In genomic region chr12:108479364-108480070, GRCh38 we compare ENCODE assay signal across 16 cellular contexts. TPM values are rescaled to one million over a fixed set of nuclear protein-coding genes. Genes with fewer than 3 reads are reported as not detected.
DNase-seq lines count a peak whose midpoint lies in the region; ATAC-seq, FAIRE-seq and TF ChIP-seq lines count a peak whose summit lies in the region.
"Had no signal": no experiment of that assay in that cellular context is flagged by ENCODE, and none has a peak within 500 bp of the region (broad histone marks: within the 10 kb centered on the region; RNA-seq: fewer than 3 reads in every experiment).

No MANE protein-coding gene starts in this region.

- TF ChIP-seq EP300 in GM12878 (IDR thresholded peaks at IDR 0.05; ENCODE audit: borderline replicate concordance in 1 of 2, control insufficient read depth in 1 of 2, low read depth in 2 of 2, low read length in 2 of 2) = no peak

- intact Hi-C loops in GM12878 (cut with micrococcal nuclease; ENCODE audit: unreplicated experiment) = no loop called here

- no peak for TF ChIP-seq CTCF in GM12865 (IDR thresholded peaks at IDR 0.05; ENCODE audit: insufficient read depth, low read depth, low read length, missing control alignments)
- no peak for TF ChIP-seq CTCF in GM12878 (IDR thresholded peaks at IDR 0.05 in 2 of 3, conservative IDR thresholded peaks at IDR 0.05 in 1 of 3; ENCODE audit: control insufficient read depth in 2 of 3, extremely low read depth in 1 of 3, insufficient read depth in 1 of 3, low read depth in 3 of 3, low read length in 3 of 3)
- TF ChIP-seq CTCF in smooth muscle cell (IDR thresholded peaks at IDR 0.05; ENCODE audit: borderline replicate concordance, insufficient read depth, poor library complexity, severe bottlenecking) = no peak
- no peak for TF ChIP-seq CTCF in nephron progenitor cell (IDR thresholded peaks at IDR 0.05)

- H3K9me3 ChIP-seq in GM12878 (replicated peaks; ENCODE audit: control insufficient read depth, insufficient read depth, low read length) (no peaks in the 10 kb centered on the region; the same call in 2 of the 3 replicates), smooth muscle cell (replicated peaks; ENCODE audit: low read depth) (no peaks in the 10 kb centered on the region)

- peak; percentile 29 for DNase-seq in GM12865 (ENCODE audit: low read depth)
- DNase-seq in M059J (ENCODE audit: low read depth) = peak; percentile 27
- no peak for DNase-seq in GM12878 (ENCODE audit: low read depth, low spot score)
- no peak for DNase-seq in smooth muscle cell (lab: John Stamatoyannopoulos, UW; ENCODE audit: unreplicated experiment)
- no peak for DNase-seq in urothelium cell line (ENCODE audit: low spot score)
- DNase-seq in nephron progenitor cell = no peak
- DNase-seq: CD8-positive, alpha-beta T cell; DMS79 treated with DMSO at 0.1 percent for 48 hours; H9; NCI-H146; NCI-H2107; NCI-H748 treated with DMSO at 0.1 percent for 48 hours; SHP77 treated with DMSO at 0.1 percent for 48 hours had no signal

- no peak for TF ChIP-seq RAD21 in GM12878 (IDR thresholded peaks at IDR 0.05; ENCODE audit: insufficient read depth, low read depth, low read length)

- H3K79me2 ChIP-seq in GM12878 (ENCODE audit: control insufficient read depth, insufficient read depth, low read length) (no peaks in the 10 kb centered on the region), smooth muscle cell (ENCODE audit: low read depth) (no peaks in the 10 kb centered on the region)

- H3K4me1 Mint-ChIP-seq in nephron progenitor cell = peaks cover 29% of the 10 kb centered on the region
- H3K4me1 Mint-ChIP-seq: IgD-negative memory B cell had no signal

- peak; percentile 45 for ATAC-seq in GM12878
- no peak for ATAC-seq in HG02571 (IDR thresholded peaks at IDR 0.05; ENCODE audit: unreplicated experiment)
- ATAC-seq: CD8-positive, alpha-beta T cell had no signal

- in situ Hi-C loops in GM12878 (cut with MboI) = no loop called here

- H3K27ac ChIP-seq in GM12878 (ENCODE audit: control insufficient read depth, insufficient read depth) (no peak overlapping the region), smooth muscle cell (ENCODE audit: low read depth) (no peak overlapping the region)

- H3K4me2 ChIP-seq in GM12878 (ENCODE audit: control insufficient read depth, insufficient read depth) = no peak overlapping the region
- peak overlapping the region; percentile 31 for H3K4me2 ChIP-seq in smooth muscle cell

- CTCF ChIA-PET in GM12878 (lab: Yijun Ruan, JAX) = no interaction called here

- BruUV-seq in GM12878 (replicated peaks; lab: Mats Ljungman, UMichigan) = no TSS peak

- no peaks in the 10 kb centered on the region for H3K36me3 Mint-ChIP-seq in nephron progenitor cell (ENCODE audit: low read depth)
- H3K36me3 Mint-ChIP-seq: CD8-positive, alpha-beta T cell; IgD-negative memory B cell had no signal

- RAD21 ChIA-PET in GM12878 (lab: Charles Lee; ENCODE audit: unreplicated experiment) = no interaction called here

- H3K9ac ChIP-seq in GM12878 (ENCODE audit: control insufficient read depth, insufficient read depth, low read length) (no peak overlapping the region), smooth muscle cell (ENCODE audit: low read depth) (no peak overlapping the region)

- POLR2A ChIA-PET in GM12878 (lab: Charles Lee) = no interaction called here

- H2AFZ ChIP-seq in GM12878 (ENCODE audit: control insufficient read depth, low read depth, low read length) (no peak overlapping the region), smooth muscle cell (ENCODE audit: low read depth) (no peak overlapping the region)

- peaks cover 9% of the 10 kb centered on the region for H3K27me3 Mint-ChIP-seq in nephron progenitor cell (ENCODE audit: low read depth, poor library complexity)

- H3F3A ChIP-seq in smooth muscle cell (ENCODE audit: low read depth) = peaks cover 2% of the 10 kb centered on the region

- H3K27me3 ChIP-seq in GM12878 (replicated peaks in 1 of 2; ENCODE audit: control insufficient read depth in 2 of 2, insufficient read depth in 2 of 2, low read length in 1 of 2) = no peaks in the 10 kb centered on the region
- H3K27me3 ChIP-seq in smooth muscle cell (ENCODE audit: low read depth) = no peaks in the 10 kb centered on the region

- TF ChIP-seq POLR2A in GM12878 (IDR thresholded peaks at IDR 0.05; ENCODE audit: low read depth, low read length) = no peak

- WGBS in GM12878 (ENCODE audit: insufficient coverage, insufficient replicate concordance, low lambda C conversion rate, missing lambda C conversion rate) = 9% methylated on average over 6 of the region's 6 CpGs
- 66% methylated on average over 6 of the region's 6 CpGs for WGBS in smooth muscle cell (ENCODE audit: low lambda C conversion rate)

- H3K9me3 Mint-ChIP-seq in nephron progenitor cell = no peaks in the 10 kb centered on the region
- H3K9me3 Mint-ChIP-seq: CD8-positive, alpha-beta T cell; H9 had no signal

- SMC1A ChIA-PET in GM12878 (lab: Charles Lee; ENCODE audit: uncharacterized antibody, unreplicated experiment) = no interaction called here

- no peak overlapping the region for H3K4me3 Mint-ChIP-seq in nephron progenitor cell
- H3K4me3 Mint-ChIP-seq: CD8-positive, alpha-beta T cell; H9; IgD-negative memory B cell had no signal

- no peaks in the 10 kb centered on the region for H4K20me1 ChIP-seq in GM12878 (ENCODE audit: control insufficient read depth, insufficient read depth)
- no peaks in the 10 kb centered on the region for H4K20me1 ChIP-seq in smooth muscle cell (ENCODE audit: low read depth)

- H3K4me3 ChIP-seq in GM12865 (ENCODE audit: low read depth, low read length) = no peak overlapping the region
- no peak overlapping the region for H3K4me3 ChIP-seq in GM12878
- H3K4me3 ChIP-seq in smooth muscle cell = no peak overlapping the region

- FAIRE-seq in GM12878 (lab: Jason Lieb, UNC) (no peak), urothelium cell line (lab: Jason Lieb, UNC) (no peak)
- FAIRE-seq: D721Med had no signal

- H3K4me1 ChIP-seq in GM12878 (ENCODE audit: control insufficient read depth, insufficient read depth, low read length) (no peaks in the 10 kb centered on the region), smooth muscle cell (ENCODE audit: low read depth) (no peaks in the 10 kb centered on the region)

- no peak overlapping the region for H3K27ac Mint-ChIP-seq in nephron progenitor cell
- H3K27ac Mint-ChIP-seq: H9, IgD-negative memory B cell had no signal

- no peaks in the 10 kb centered on the region for H3K36me3 ChIP-seq in GM12878 (ENCODE audit: control insufficient read depth in 2 of 2, insufficient read depth in 2 of 2, low read length in 1 of 2)
- no peaks in the 10 kb centered on the region for H3K36me3 ChIP-seq in smooth muscle cell (ENCODE audit: low read depth)

TF ChIP-seq in GM12878, 131 proteins besides CTCF, POLR2A, EP300 and RAD21:
- TF ChIP-seq CHD4 (IDR thresholded peaks at IDR 0.05) (no peak), ESRRA (IDR thresholded peaks at IDR 0.05; ENCODE audit: low read length) (no peak), RAD51 (IDR thresholded peaks at IDR 0.05) (no peak), ATF3 (IDR thresholded peaks at IDR 0.05; ENCODE audit: borderline replicate concordance, extremely low read depth, low read depth, low read length) (no peak), USF2 (IDR thresholded peaks at IDR 0.05; ENCODE audit: borderline replicate concordance, low read depth, low read length) (no peak), BCL11A (IDR thresholded peaks at IDR 0.05; ENCODE audit: low read depth, low read length) (no peak), RELB (IDR thresholded peaks at IDR 0.05; ENCODE audit: low read depth) (no peak)

RNA-seq across cellular contexts. Expression of gene FICD, which starts 35.6 kb away (rescaled TPM):
- 9.7 and 12.5 TPM in 2 replicates for total RNA-seq in M059J (2014; rRNA removed; shearing (Covaris generic))
- total RNA-seq in GM12878 (2013; cell fraction: nucleolus; rRNA removed) = 11.8 and 14.2 TPM in 2 replicates
- total RNA-seq in GM12878 (2014; rRNA removed) = 7.3 and 7.6 TPM in 2 replicates
- 4.1 and 5.1 TPM in 2 replicates for total RNA-seq in GM12878 (2014; rRNA removed; fragmentation: Illumina TruSeq; extraction: Trizol)
- total RNA-seq in GM12878 (2021) = 6.2 and 7.9 TPM in 2 replicates
- polyA plus RNA-seq in GM12878 (2011; ENCODE audit: low read depth) = 3.9 TPM
- 0.68 and 1.1 TPM in 2 replicates for polyA plus RNA-seq in GM12878 (2011; rRNA removed)
- 2.2 and 2.3 TPM in 2 replicates for polyA plus RNA-seq in GM12878 (2011; cell fraction: cytosol; rRNA removed)
- 4.7 and 7.7 TPM in 2 replicates for polyA plus RNA-seq in GM12878 (2011; cell fraction: nucleus; rRNA removed)
- polyA plus RNA-seq in GM12878 (2012) = 4.9 and 6.6 TPM in 2 replicates
- polyA plus RNA-seq in GM12878 (2014; fragmentation: Illumina TruSeq; extraction: Trizol) = 3.3 and 3.5 TPM in 2 replicates
- polyA plus RNA-seq in GM12878 (2014; fragmentation: Nextera tagmentation; extraction: Ambion mirVana) = 1 to 10 TPM; 3.2 to 3.3 TPM
- polyA plus RNA-seq in GM12878 (2014; rRNA removed) = 3.2 and 4.8 TPM in 2 replicates
- polyA plus RNA-seq in GM12878 (2016; fragmentation: Nextera tagmentation; extraction: Ambion mirVana) = 1 to 10 TPM; 8.4 to 9.4 TPM
- 3.4 and 7.1 TPM in 2 replicates for polyA minus RNA-seq in GM12878 (2011; rRNA and poly(A)+ RNA removed)
- polyA minus RNA-seq in GM12878 (2011; cell fraction: cytosol; rRNA and poly(A)+ RNA removed) = 2.1 and 3.6 TPM in 2 replicates
- polyA minus RNA-seq in GM12878 (2011; cell fraction: nucleus; rRNA and poly(A)+ RNA removed) = 7.4 and 9.4 TPM in 2 replicates
- total RNA-seq in smooth muscle cell = 6.8 and 7.3 TPM in 2 replicates
- polyA plus RNA-seq in smooth muscle cell = 5.1 and 7.5 TPM in 2 replicates

Comparison
In these comparisons a context has a peak if more than half of its experiments do, and no peak if none do; other contexts are left out.
1. DNase-seq: peak in GM12865 (single experiment) and M059J (single experiment); none in GM12878 (single experiment), smooth muscle cell (single experiment), urothelium cell line (single experiment) and nephron progenitor cell (single experiment).